ENCODE assay signal across 8 cellular contexts in the genomic region with DNA sequence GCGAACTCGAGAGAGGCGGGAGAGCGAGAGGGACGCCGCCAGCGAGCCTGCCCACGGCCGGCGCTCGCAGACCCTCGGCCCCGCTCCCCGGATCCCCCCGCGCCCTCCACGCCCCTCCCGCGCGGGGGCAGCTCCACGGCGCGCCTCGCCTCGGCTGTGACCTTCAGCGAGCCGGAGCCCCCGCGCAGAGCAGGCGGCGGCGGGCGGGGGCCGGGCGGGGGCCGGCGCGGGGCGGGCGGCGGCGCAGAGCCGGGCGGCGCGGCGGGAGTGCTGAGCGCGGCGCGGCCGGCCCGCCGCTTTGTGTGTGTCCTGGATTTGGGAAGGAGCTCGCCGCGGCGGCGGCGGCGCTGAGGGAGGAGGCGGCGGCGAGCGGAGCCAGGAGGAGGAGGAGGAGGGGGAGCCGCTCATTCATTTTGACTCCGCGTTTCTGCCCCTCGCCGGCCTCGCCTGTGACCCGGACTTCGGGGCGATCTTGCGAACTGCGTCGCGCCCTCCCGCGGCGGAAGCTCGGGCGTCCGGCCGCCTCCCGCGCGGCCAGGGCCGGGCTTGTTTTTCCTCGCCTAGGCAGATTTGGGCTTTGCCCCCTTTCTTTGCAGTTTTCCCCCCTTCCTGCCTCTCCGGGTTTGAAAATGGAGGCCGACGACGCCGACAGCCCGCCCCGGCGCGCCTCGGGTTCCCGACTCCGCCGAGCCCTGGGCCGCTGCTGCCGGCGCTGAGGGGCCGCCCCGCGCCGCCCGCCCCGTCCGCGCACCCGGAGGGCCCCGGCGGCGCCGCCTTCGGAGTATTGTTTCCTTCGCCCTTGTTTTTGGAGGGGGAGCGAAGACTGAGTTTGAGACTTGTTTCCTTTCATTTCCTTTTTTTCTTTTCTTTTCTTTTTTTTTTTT. TPM values are rescaled to one million over a fixed set of nuclear protein-coding genes. Genes with fewer than 3 reads are reported as not detected.
DNase-seq lines count a peak whose midpoint lies in the region; ATAC-seq and TF ChIP-seq lines count a peak whose summit lies in the region.

No MANE protein-coding gene starts in this region.

- H3K4me3 ChIP-seq in skin epidermis = peak overlapping the region; percentile 78 to 83 (median 80)

- CTCF ChIA-PET in T-cell (lab: Charles Lee) = no interaction called here
- CTCF ChIA-PET in MCF 10A (lab: Yijun Ruan, JAX) = interaction anchor here (0.6 to 1.4 kb wide), 5 partner anchors 7 to 257 kb away, joined by 3 to 5 read pairs (median 3); no protein-coding TSS in a partner anchor

- intact Hi-C loops in MCF 10A (cut with micrococcal nuclease) = loop anchor here (1.0 to 5.0 kb wide), 5 partner anchors 67 to 408 kb away; no protein-coding TSS in a partner anchor

- no peak for TF ChIP-seq CTCF in MCF 10A (IDR thresholded peaks at IDR 0.05; ENCODE audit: unreplicated experiment)

- H3K36me3 Mint-ChIP-seq in T-cell = no peaks in the 10 kb centered on the region
- peaks cover 12% of the 10 kb centered on the region for H3K36me3 Mint-ChIP-seq in MCF 10A (ENCODE audit: insufficient read depth, unreplicated experiment)

- peaks cover 0 to 25% of the 10 kb centered on the region in 2 donors for H3K27me3 Mint-ChIP-seq in T-cell
- peaks cover 34% of the 10 kb centered on the region for H3K27me3 Mint-ChIP-seq in MCF 10A (ENCODE audit: insufficient read depth, unreplicated experiment)

- H3K4me3 Mint-ChIP-seq in T-cell (peak overlapping the region; percentile 82 to 96 (median 86)), MCF 10A (ENCODE audit: unreplicated experiment) (peak overlapping the region; percentile 89)

- peak; percentile 23 for ATAC-seq in GM19328 (IDR thresholded peaks at IDR 0.05; ENCODE audit: unreplicated experiment)
- ATAC-seq in HG03378 (IDR thresholded peaks at IDR 0.05; ENCODE audit: unreplicated experiment) = peak; percentile 30
- ATAC-seq in T-cell (replicated peaks in 1 of 4) = peak in 3 of 4 experiments; percentile 19 to 26 (median 20)

- H3K9me3 Mint-ChIP-seq in T-cell (no peaks in the 10 kb centered on the region), MCF 10A (ENCODE audit: unreplicated experiment) (no peaks in the 10 kb centered on the region)

- no TSS peak for BruUV-seq in MCF 10A (replicated peaks; lab: Mats Ljungman, UMichigan)

- peaks cover 30 to 42% (median 34%) of the 10 kb centered on the region in 3 donors for H3K4me1 Mint-ChIP-seq in T-cell
- peaks cover 22% of the 10 kb centered on the region for H3K4me1 Mint-ChIP-seq in MCF 10A (ENCODE audit: insufficient read depth, unreplicated experiment)

- peak overlapping the region; percentile 66 to 93 (median 84) for H3K27ac ChIP-seq in skin epidermis

- DNase-seq in C1 segment of cervical spinal cord (lab: John Stamatoyannopoulos, UW) (peak in 10 of 14 donors; percentile 32 to 72 (median 51)), T-cell (peak in 27 of 34 experiments; percentile 7 to 44 (median 25)), MCF 10A (ENCODE audit: unreplicated experiment) (peak; percentile 63), iPS-NIHi11 (ENCODE audit: low spot score) (peak; percentile 52), GM19240 (ENCODE audit: insufficient read length, low spot score) (no peak)

- H3K27ac Mint-ChIP-seq in T-cell (peak overlapping the region; percentile 91 to 92), MCF 10A (ENCODE audit: low read depth, unreplicated experiment) (peak overlapping the region; percentile 83)

- POLR2A ChIA-PET in T-cell (lab: Charles Lee) (no interaction called here), MCF 10A (lab: Yijun Ruan, JAX) (interaction anchor here (0.6 to 8.0 kb wide), 18 partner anchors 9 to 601 kb away, joined by 3 to 148 read pairs (median 5); no protein-coding TSS in a partner anchor)

RNA-seq across cellular contexts. Expression of gene IGF1R, which starts 0.6 kb away (rescaled TPM):
- total RNA-seq in T-cell (10 to 100 TPM; 40.3 to 97.2 (median 79.4) TPM), MCF 10A (2022) (50.7 and 53.3 TPM in 2 replicates)
